7 cellular contexts compared by ENCODE assay signal in genomic region chr2:238618884-238619283, GRCh38.
A peak's percentile ranks its signal among the peaks of the same experiment; 100 is the strongest.
DNase-seq lines count a peak whose midpoint lies in the region; ATAC-seq and TF ChIP-seq lines count a peak whose summit lies in the region.
"Not testable (repeated sequence)": the region's sequence is repeated elsewhere in the genome, so short reads cannot be mapped to it uniquely, and the experiment has no call there.

No MANE protein-coding gene starts in this region.

- not testable (repeated sequence) for ATAC-seq in HCT116

- peak; percentile 50 for TF ChIP-seq RAD21 in HCT116 (IDR thresholded peaks at IDR 0.05; ENCODE audit: low read depth)

- H3K27me3 ChIP-seq in BJ (ENCODE audit: control insufficient read depth, insufficient read depth, low read length); HCT116 (ENCODE audit: insufficient read depth, low read length); OCI-LY1 (ENCODE audit: insufficient read depth, low read length); cardiac muscle cell: not testable (repeated sequence)

- not testable (repeated sequence) for H3K4me1 ChIP-seq in HCT116 (ENCODE audit: control insufficient read depth in 1 of 2, insufficient read depth in 2 of 2, low read length in 2 of 2); OCI-LY1 (ENCODE audit: insufficient read depth, low read length, severe bottlenecking); cardiac muscle cell (ENCODE audit: low read depth)

- not testable (repeated sequence) for H3K79me2 ChIP-seq in HCT116 (ENCODE audit: insufficient read depth, low read length); OCI-LY1 (ENCODE audit: insufficient read depth, low read length)

- RAD21 ChIA-PET in HCT116 (lab: Charles Lee; ENCODE audit: low non-redundant PET in 1 of 2, low total read pairs in 2 of 2, uncharacterized antibody in 2 of 2, unreplicated experiment in 2 of 2): interaction anchor here (0.7 to 1.0 kb wide), 5 partner anchors 10 to 252 kb away, joined by 3 to 5 read pairs (median 4); no protein-coding TSS in a partner anchor

- peaks cover 23% of the 10 kb centered on the region for H3K27me3 Mint-ChIP-seq in progenitor cell of endocrine pancreas

- TF ChIP-seq POLR2A in HCT116 (IDR thresholded peaks at IDR 0.05; ENCODE audit: borderline replicate concordance, extremely low read depth, insufficient read depth, insufficient read length): not testable (repeated sequence)

- H3K27ac ChIP-seq in HCT116 (ENCODE audit: low read depth, low read length); OCI-LY1 (ENCODE audit: low read depth, low read length, poor library complexity, severe bottlenecking); cardiac muscle cell: not testable (repeated sequence)

- in situ Hi-C loops in astrocyte of the spinal cord (cut with HindIII; ENCODE audit: low sequenced_read_pairs): not testable (repeated sequence)

- not testable (repeated sequence) for H3F3A ChIP-seq in OCI-LY1 (ENCODE audit: insufficient read depth, low read length)

- not testable (repeated sequence) for H4K20me1 ChIP-seq in HCT116 (ENCODE audit: insufficient read depth); OCI-LY1 (ENCODE audit: insufficient read depth, low read length)

- H3K4me1 Mint-ChIP-seq in progenitor cell of endocrine pancreas (ENCODE audit: low read depth): not testable (repeated sequence)

- H2AFZ ChIP-seq in HCT116 (ENCODE audit: low read depth, low read length, poor library complexity, severe bottlenecking); OCI-LY1 (ENCODE audit: low read length): not testable (repeated sequence)

- TF ChIP-seq CTCF in BJ (IDR thresholded peaks at IDR 0.05; ENCODE audit: insufficient read depth, low read depth, low read length): peak; percentile 22; the same call in 1 of the 2 replicates
- peak; percentile 24 to 46 (median 33); a peak in 4 of 6 replicates for TF ChIP-seq CTCF in HCT116 (IDR thresholded peaks at IDR 0.05 in 2 of 3, conservative IDR thresholded peaks at IDR 0.05 in 1 of 3; ENCODE audit: borderline replicate concordance in 1 of 3, insufficient read depth in 1 of 3, low read depth in 2 of 3, low read length in 2 of 3)
- peak; percentile 17; the same call in 1 of the 2 replicates for TF ChIP-seq CTCF in OCI-LY1 (IDR thresholded peaks at IDR 0.05; ENCODE audit: low read length)
- peak; percentile 24 for TF ChIP-seq CTCF in astrocyte of the spinal cord (IDR thresholded peaks at IDR 0.05; ENCODE audit: low read depth, low read length)
- TF ChIP-seq CTCF in epithelial cell of proximal tubule (conservative IDR thresholded peaks at IDR 0.05; ENCODE audit: low read depth, low read length): peak; percentile 50
- TF ChIP-seq CTCF in cardiac muscle cell (IDR thresholded peaks at IDR 0.05; ENCODE audit: low read depth, low read length): peak; percentile 21
- peak; percentile 19 for TF ChIP-seq CTCF in progenitor cell of endocrine pancreas (IDR thresholded peaks at IDR 0.05; ENCODE audit: unreplicated experiment)

- intact Hi-C loops in HCT116 (cut with micrococcal nuclease): loop anchor here (1.0 kb wide), 1 partner anchor 106 kb away; no protein-coding TSS in a partner anchor

- H3K36me3 Mint-ChIP-seq in progenitor cell of endocrine pancreas (ENCODE audit: insufficient read depth): not testable (repeated sequence)

- H3K4me3 Mint-ChIP-seq in progenitor cell of endocrine pancreas (ENCODE audit: low read depth): not testable (repeated sequence)

- H3K27ac Mint-ChIP-seq in progenitor cell of endocrine pancreas: not testable (repeated sequence)

- H3K9me3 ChIP-seq in HCT116 (ENCODE audit: control insufficient read depth in 1 of 2, insufficient read depth in 1 of 2, low read depth in 1 of 2, low read length in 2 of 2); OCI-LY1 (ENCODE audit: low read length); cardiac muscle cell (ENCODE audit: low read depth): not testable (repeated sequence)

- not testable (repeated sequence) for H3K9me2 ChIP-seq in HCT116 (ENCODE audit: insufficient read depth); OCI-LY1 (ENCODE audit: low read depth, low read length)

- not testable (repeated sequence) for DNase-seq in BJ (ENCODE audit: low read depth); HCT116 (ENCODE audit: low read depth, low spot score); astrocyte of the spinal cord (ENCODE audit: low read depth, low spot score); epithelial cell of proximal tubule (ENCODE audit: low read depth); cardiac muscle cell (ENCODE audit: low read depth in 1 of 2, low spot score in 1 of 2); progenitor cell of endocrine pancreas (ENCODE audit: low spot score, unreplicated experiment)

- not testable (repeated sequence) for H3K9ac ChIP-seq in HCT116 (ENCODE audit: low read length); OCI-LY1 (ENCODE audit: low read length)

- CTCF ChIA-PET in BJ (lab: Yijun Ruan, JAX): interaction anchor here (0.7 to 1.9 kb wide), 4 partner anchors 10 to 261 kb away, joined by 3 to 5 read pairs (median 4); no protein-coding TSS in a partner anchor
- CTCF ChIA-PET in HCT116 (lab: Charles Lee): interaction anchor here (0.6 to 1.3 kb wide), 5 partner anchors 9 to 106 kb away, joined by 3 to 6 read pairs (median 3); no protein-coding TSS in a partner anchor

- not testable (repeated sequence) for H3K4me2 ChIP-seq in HCT116 (ENCODE audit: low read length); OCI-LY1 (ENCODE audit: low read length)

- not testable (repeated sequence) for H3K9me3 Mint-ChIP-seq in progenitor cell of endocrine pancreas (ENCODE audit: low read depth)

- POLR2A ChIA-PET in BJ (lab: Charles Lee): not testable (repeated sequence)
- POLR2A ChIA-PET in HCT116 (lab: Charles Lee): interaction anchor here (0.7 kb wide), 1 partner anchor 135 kb away, joined by 3 read pairs; no protein-coding TSS in a partner anchor

- not testable (repeated sequence) for BruUV-seq in HCT116 (replicated peaks; lab: Mats Ljungman, UMichigan)

- not testable (repeated sequence) for H3K36me3 ChIP-seq in BJ (ENCODE audit: control insufficient read depth, insufficient read depth, low read length); HCT116 (ENCODE audit: control insufficient read depth in 1 of 2, insufficient read depth in 2 of 2, low read length in 2 of 2); OCI-LY1 (ENCODE audit: insufficient read depth, low read length); cardiac muscle cell

- not testable (repeated sequence) for H3K4me3 ChIP-seq in BJ (ENCODE audit: low read depth, low read length); HCT116 (replicated peaks in 1 of 2; ENCODE audit: low read depth in 1 of 2, low read length in 2 of 2); OCI-LY1 (ENCODE audit: low read depth, low read length, poor library complexity, severe bottlenecking); astrocyte of the spinal cord (ENCODE audit: low read depth, low read length); epithelial cell of proximal tubule (ENCODE audit: low read depth, low read length); cardiac muscle cell
